19 cellular contexts compared by ENCODE assay signal in the genomic region with DNA sequence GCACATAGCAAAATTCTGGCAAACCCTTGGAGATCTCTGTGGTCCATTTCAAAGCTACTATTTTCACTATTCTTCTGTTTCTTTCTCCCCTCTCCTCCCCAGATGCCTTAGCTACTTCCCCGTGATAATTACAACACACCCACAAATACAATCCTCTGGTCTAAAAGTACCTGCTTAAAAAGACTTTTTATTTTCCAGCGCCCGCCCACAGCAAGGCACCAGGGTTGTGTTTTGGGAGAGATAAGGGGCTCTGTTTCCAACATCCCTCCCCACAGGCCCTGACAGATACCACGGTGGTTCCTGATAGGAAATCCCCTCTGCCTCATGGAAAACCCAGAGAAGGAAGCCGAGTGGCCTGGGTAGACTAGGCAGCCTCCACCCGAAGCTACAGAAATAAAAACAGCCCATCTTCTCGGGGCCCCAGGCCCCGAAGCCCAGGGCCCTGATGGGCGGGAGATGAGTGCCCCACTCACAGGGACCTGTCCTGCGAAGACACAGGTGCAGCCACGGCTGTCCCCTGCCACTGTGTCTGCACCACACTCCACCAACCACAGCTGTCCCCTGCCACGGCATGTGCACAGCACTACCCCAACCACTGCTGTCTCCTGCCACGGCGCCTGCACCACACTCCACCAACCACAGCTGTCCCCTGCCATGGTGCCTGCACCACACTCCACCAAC. TPM values are rescaled to one million over a fixed set of nuclear protein-coding genes. Genes with fewer than 3 reads are reported as not detected.
DNase-seq lines count a peak whose midpoint lies in the region; ATAC-seq and TF ChIP-seq lines count a peak whose summit lies in the region.
"Had no signal": no experiment of that assay in that cellular context is flagged by ENCODE, and none has a peak within 500 bp of the region (broad histone marks: within the 10 kb centered on the region; RNA-seq: fewer than 3 reads in every experiment).

No MANE protein-coding gene starts in this region.

- peak overlapping the region; percentile 91 for H3K27ac ChIP-seq in CD8-positive, alpha-beta memory T cell (ENCODE audit: low read depth, low read length)
- no peak overlapping the region for H3K27ac ChIP-seq in tibial artery
- H3K27ac ChIP-seq: ascending aorta, lower lobe of right lung, SJCRH30 had no signal

- no peaks in the 10 kb centered on the region for H3K9me3 Mint-ChIP-seq in CD8-positive, alpha-beta memory T cell
- no peaks in the 10 kb centered on the region for H3K9me3 Mint-ChIP-seq in dendritic cell treated with granulocyte-macrophage colony-stimulating factor and Interleukin-4, amounts not matched to agents 40 ng/mL and 50 ng/mL, for 4 days
- H3K9me3 Mint-ChIP-seq in nephron = no peaks in the 10 kb centered on the region
- H3K9me3 Mint-ChIP-seq: T-helper 2 cell treated with Interferon-gamma antibody and Interleukin-4, amounts not matched to agents 5 μg/mL and 100 μg/mL, for 36 hours had no signal

- no peaks in the 10 kb centered on the region for H3K36me3 Mint-ChIP-seq in CD8-positive, alpha-beta memory T cell
- H3K36me3 Mint-ChIP-seq in dendritic cell treated with granulocyte-macrophage colony-stimulating factor and Interleukin-4, amounts not matched to agents 40 ng/mL and 50 ng/mL, for 4 days (ENCODE audit: low read depth) = no peaks in the 10 kb centered on the region
- H3K36me3 Mint-ChIP-seq in nephron (ENCODE audit: low read depth) = no peaks in the 10 kb centered on the region

- peaks cover 2 to 13% of the 10 kb centered on the region in 2 donors for H3K27me3 Mint-ChIP-seq in CD8-positive, alpha-beta memory T cell
- peaks cover 10% of the 10 kb centered on the region for H3K27me3 Mint-ChIP-seq in dendritic cell treated with granulocyte-macrophage colony-stimulating factor and Interleukin-4, amounts not matched to agents 40 ng/mL and 50 ng/mL, for 4 days
- peaks cover 8% of the 10 kb centered on the region for H3K27me3 Mint-ChIP-seq in nephron (ENCODE audit: low read depth)

- TF ChIP-seq CTCF in nephron (IDR thresholded peaks at IDR 0.05; ENCODE audit: unreplicated experiment in 3 of 3) (no peak), tibial artery (IDR thresholded peaks at IDR 0.05) (no peak)

- H3K36me3 ChIP-seq in CD8-positive, alpha-beta memory T cell (ENCODE audit: insufficient read depth, low read length) = no peaks in the 10 kb centered on the region
- no peaks in the 10 kb centered on the region for H3K36me3 ChIP-seq in tibial artery
- H3K36me3 ChIP-seq: ascending aorta, lower lobe of right lung, SJCRH30 had no signal

- H3K4me1 Mint-ChIP-seq in CD8-positive, alpha-beta memory T cell = no peaks in the 10 kb centered on the region
- H3K4me1 Mint-ChIP-seq in dendritic cell treated with granulocyte-macrophage colony-stimulating factor and Interleukin-4, amounts not matched to agents 40 ng/mL and 50 ng/mL, for 4 days (ENCODE audit: low read depth) = peaks cover 12% of the 10 kb centered on the region
- peaks cover 31% of the 10 kb centered on the region for H3K4me1 Mint-ChIP-seq in nephron

- no peak overlapping the region for H3K27ac Mint-ChIP-seq in CD8-positive, alpha-beta memory T cell
- peak overlapping the region; percentile 36 for H3K27ac Mint-ChIP-seq in dendritic cell treated with granulocyte-macrophage colony-stimulating factor and Interleukin-4, amounts not matched to agents 40 ng/mL and 50 ng/mL, for 4 days
- H3K27ac Mint-ChIP-seq in nephron = peak overlapping the region; percentile 9 to 60 (median 42)
- H3K27ac Mint-ChIP-seq: T-helper 2 cell treated with Interferon-gamma antibody and Interleukin-4, amounts not matched to agents 5 μg/mL and 100 μg/mL, for 36 hours had no signal

- no peaks in the 10 kb centered on the region for H3K4me1 ChIP-seq in CD8-positive, alpha-beta memory T cell (ENCODE audit: insufficient read depth, low read length)
- H3K4me1 ChIP-seq in tibial artery = no peaks in the 10 kb centered on the region
- H3K4me1 ChIP-seq: ascending aorta, lower lobe of right lung had no signal

- ATAC-seq in HG03139 (IDR thresholded peaks at IDR 0.05; ENCODE audit: unreplicated experiment) = no peak

- POLR2A ChIA-PET in CD8-positive, alpha-beta memory T cell (lab: Charles Lee) = no interaction called here

- in situ Hi-C loops in KBM-7 (cut with MboI; ENCODE audit: low pct_unique_long_range_greater_than_20kb, low sequenced_read_pairs) = no loop called here

- H3K4me3 ChIP-seq in CD8-positive, alpha-beta memory T cell (ENCODE audit: low read length) = no peak overlapping the region
- H3K4me3 ChIP-seq in tibial artery = no peak overlapping the region
- H3K4me3 ChIP-seq: ascending aorta, lower lobe of right lung, SJCRH30 had no signal

- H3K4me3 Mint-ChIP-seq in CD8-positive, alpha-beta memory T cell = no peak overlapping the region
- H3K4me3 Mint-ChIP-seq in dendritic cell treated with granulocyte-macrophage colony-stimulating factor and Interleukin-4, amounts not matched to agents 40 ng/mL and 50 ng/mL, for 4 days = no peak overlapping the region
- no peak overlapping the region for H3K4me3 Mint-ChIP-seq in nephron
- H3K4me3 Mint-ChIP-seq: T-helper 2 cell treated with Interferon-gamma antibody and Interleukin-4, amounts not matched to agents 5 μg/mL and 100 μg/mL, for 36 hours had no signal

- CTCF ChIA-PET in CD8-positive, alpha-beta memory T cell (lab: Charles Lee) = no interaction called here

- no peak for DNase-seq in CD8-positive, alpha-beta memory T cell
- peak; percentile 31 for DNase-seq in KBM-7
- DNase-seq in NCI-H2171 treated with DMSO at 0.1 percent for 48 hours (lab: John Stamatoyannopoulos, UW) = no peak
- DNase-seq in iPS-NIHi11 (ENCODE audit: low spot score) = no peak
- DNase-seq in tibial artery = no peak
- DNase-seq: activated CD4-positive, alpha-beta T cell treated with anti-CD3 and anti-CD28 coated beads, Interleukin-2, amount 50 U/mL, for 4 hours; lower lobe of right lung; NCI-H1436 treated with DMSO at 0.1 percent for 48 hours; retina; SJCRH30; substantia nigra had no signal

- no peaks in the 10 kb centered on the region for H3K9me3 ChIP-seq in CD8-positive, alpha-beta memory T cell (ENCODE audit: low read length)
- H3K9me3 ChIP-seq in tibial artery = no peaks in the 10 kb centered on the region
- H3K9me3 ChIP-seq: lower lobe of right lung, SJCRH30 had no signal

- no peaks in the 10 kb centered on the region for H3K27me3 ChIP-seq in CD8-positive, alpha-beta memory T cell (ENCODE audit: insufficient read depth, low read length, poor library complexity, severe bottlenecking)
- H3K27me3 ChIP-seq in tibial artery = no peaks in the 10 kb centered on the region
- H3K27me3 ChIP-seq: ascending aorta, SJCRH30 had no signal

- intact Hi-C loops in dendritic cell treated with granulocyte-macrophage colony-stimulating factor and Interleukin-4, amounts not matched to agents 40 ng/mL and 50 ng/mL, for 4 days (cut with micrococcal nuclease) = no loop called here
- intact Hi-C loops in tibial artery (cut with DNase I; ENCODE audit: low total_unique reads) = no loop called here

RNA-seq across cellular contexts. Expression of a gene that starts 19.7 kb away (rescaled TPM):
- not detected for total RNA-seq in CD8-positive, alpha-beta memory T cell
- not detected for polyA plus RNA-seq in CD8-positive, alpha-beta memory T cell
- total RNA-seq: ascending aorta, LHCN-M2, lower lobe of right lung, NCI-H460, SJCRH30 had no signal
- polyA plus RNA-seq: neural cell had no signal

RNA-seq across cellular contexts. Expression of a gene that starts 45.1 kb away (rescaled TPM):
- not detected for total RNA-seq in CD8-positive, alpha-beta memory T cell
- not detected for polyA plus RNA-seq in CD8-positive, alpha-beta memory T cell
- total RNA-seq: ascending aorta, LHCN-M2, lower lobe of right lung, NCI-H460, SJCRH30 had no signal
- polyA plus RNA-seq: neural cell had no signal

Comparison
In these comparisons a context has a peak if more than half of its experiments do, and no peak if none do; other contexts are left out.
1. H3K27ac Mint-ChIP-seq: peak in dendritic cell treated with granulocyte-macrophage colony-stimulating factor and Interleukin-4, amounts not matched to agents 40 ng/mL and 50 ng/mL, for 4 days (single experiment) and nephron (3 of 3); none in CD8-positive, alpha-beta memory T cell (0 of 8).